In genomic region chr4:8238515-8239053, GRCh38 we compare ENCODE assay signal across 11 cellular contexts. TPM values are rescaled to one million over a fixed set of nuclear protein-coding genes. Genes with fewer than 3 reads are reported as not detected.
DNase-seq lines count a peak whose midpoint lies in the region; ATAC-seq and TF ChIP-seq lines count a peak whose summit lies in the region.
"Had no signal": no experiment of that assay in that cellular context is flagged by ENCODE, and none has a peak within 500 bp of the region (broad histone marks: within the 10 kb centered on the region; RNA-seq: fewer than 3 reads in every experiment).

No MANE protein-coding gene starts in this region.

- no peaks in the 10 kb centered on the region for H3K9me3 ChIP-seq in osteoblast (ENCODE audit: low read depth, low read length)

- H4K20me1 ChIP-seq in osteoblast (ENCODE audit: insufficient read depth, low read length) = no peaks in the 10 kb centered on the region

- H3K79me2 ChIP-seq in osteoblast (ENCODE audit: insufficient read depth, low read length) = no peaks in the 10 kb centered on the region

- no peaks in the 10 kb centered on the region for H3K36me3 Mint-ChIP-seq in HFFc6 (ENCODE audit: low read depth)
- H3K36me3 Mint-ChIP-seq in chondrocyte (ENCODE audit: low read depth) = no peaks in the 10 kb centered on the region

- no peak overlapping the region for H3K4me3 ChIP-seq in osteoblast (ENCODE audit: insufficient read depth, low read length)

- TF ChIP-seq CTCF in HFFc6 (IDR thresholded peaks at IDR 0.05) = peak; percentile 76
- TF ChIP-seq CTCF in chondrocyte (IDR thresholded peaks at IDR 0.05) = peak; percentile 73
- no peak for TF ChIP-seq CTCF in osteoblast (IDR thresholded peaks at IDR 0.05; ENCODE audit: extremely low read depth, low read depth, low read length)

- no peaks in the 10 kb centered on the region for H3K27me3 ChIP-seq in osteoblast (ENCODE audit: insufficient read depth, low read length)

- H3K9me3 Mint-ChIP-seq in HFFc6 (no peaks in the 10 kb centered on the region), chondrocyte (ENCODE audit: low read depth) (no peaks in the 10 kb centered on the region)

- peaks cover 4% of the 10 kb centered on the region for H3K4me1 ChIP-seq in osteoblast (ENCODE audit: insufficient read depth, low read length)

- H3K4me3 Mint-ChIP-seq in HFFc6 (no peak overlapping the region), chondrocyte (ENCODE audit: unreplicated experiment) (no peak overlapping the region)
- H3K4me3 Mint-ChIP-seq: activated naive CD8-positive, alpha-beta T cell had no signal

- H3K36me3 ChIP-seq in osteoblast (ENCODE audit: insufficient read depth, low read length) = peaks cover 7% of the 10 kb centered on the region

- peaks cover 4% of the 10 kb centered on the region for H3K27me3 Mint-ChIP-seq in HFFc6 (ENCODE audit: insufficient read depth)
- H3K27me3 Mint-ChIP-seq in chondrocyte (ENCODE audit: low read depth) = no peaks in the 10 kb centered on the region
- H3K27me3 Mint-ChIP-seq: activated naive CD8-positive, alpha-beta T cell had no signal

- no peak overlapping the region for H2AFZ ChIP-seq in osteoblast (ENCODE audit: low read length)

- H3K27ac ChIP-seq in osteoblast (ENCODE audit: low read depth, low read length) = no peak overlapping the region
- H3K27ac ChIP-seq: 22Rv1 had no signal

- H3K4me2 ChIP-seq in osteoblast (ENCODE audit: insufficient read depth, low read length) = no peak overlapping the region

- H3K27ac Mint-ChIP-seq in HFFc6 = no peak overlapping the region
- H3K27ac Mint-ChIP-seq in chondrocyte (ENCODE audit: unreplicated experiment) = no peak overlapping the region
- H3K27ac Mint-ChIP-seq: activated naive CD8-positive, alpha-beta T cell had no signal

- ATAC-seq in HG03342 (IDR thresholded peaks at IDR 0.05; ENCODE audit: unreplicated experiment) = no peak

- no peaks in the 10 kb centered on the region for H3K4me1 Mint-ChIP-seq in HFFc6 (ENCODE audit: low read depth)
- peaks cover 4% of the 10 kb centered on the region for H3K4me1 Mint-ChIP-seq in chondrocyte (ENCODE audit: low read depth)

- peak; percentile 43 for DNase-seq in DMS 273 (lab: John Stamatoyannopoulos, UW; ENCODE audit: unreplicated experiment)
- DNase-seq in DMS 273 treated with DMSO at 0.1 percent for 48 hours (lab: John Stamatoyannopoulos, UW) = no peak
- no peak for DNase-seq in HFFc6
- no peak for DNase-seq in chondrocyte (ENCODE audit: low spot score)
- DNase-seq in osteoblast (ENCODE audit: insufficient read length, low spot score, missing footprints) = peak; percentile 87
- DNase-seq in activated CD4-positive, CD25-positive, alpha-beta regulatory T cell treated with anti-CD3 and anti-CD28 coated beads, Interleukin-2, amount 50 U/mL, for 72 hours = no peak
- no peak for DNase-seq in T-helper 9 cell
- DNase-seq: NCI-H1092 had no signal

RNA-seq across cellular contexts. Expression of gene HTRA3, which starts 31.0 kb away (rescaled TPM):
- 1 to 10 TPM; 4.2 to 7.0 (median 4.8) TPM for total RNA-seq in HFFc6 (2021; fragmentation: NEBNext Ultra II Directional; extraction: Animal tissue kit (Norgen Biotek cat#: 25700))
- total RNA-seq in chondrocyte (0.68 to 4.8 TPM (median 3.5 TPM) in 3 replicates), osteoblast (4.0 and 11.5 TPM in 2 replicates)

RNA-seq across cellular contexts. Expression of gene SH3TC1, which starts 39.5 kb away (rescaled TPM):
- total RNA-seq in HFFc6 (2021; fragmentation: NEBNext Ultra II Directional; extraction: Animal tissue kit (Norgen Biotek cat#: 25700)) = 1 to 10 TPM in 2 of 6 experiments, under 1 TPM in 4; 0.34 to 1.4 (median 0.86) TPM
- 1.2 to 1.4 TPM (median 1.2 TPM) in 3 replicates for total RNA-seq in chondrocyte
- 3.5 and 3.6 TPM in 2 replicates for total RNA-seq in osteoblast

Comparison
In these comparisons a context has a peak if more than half of its experiments do, and no peak if none do; other contexts are left out.
1. DNase-seq: peak in DMS 273 (single experiment) and osteoblast (single experiment); none in DMS 273 treated with DMSO at 0.1 percent for 48 hours (single experiment), HFFc6 (single experiment), chondrocyte (single experiment), activated CD4-positive, CD25-positive, alpha-beta regulatory T cell treated with anti-CD3 and anti-CD28 coated beads, Interleukin-2, amount 50 U/mL, for 72 hours (single experiment) and T-helper 9 cell (single experiment).